Comparison of ENCODE assay signal across 1 cellular context in genomic region chr20:64083380-64084208, GRCh38.
TF ChIP-seq lines count a peak whose summit lies in the region.

No MANE protein-coding gene starts in this region.

TF ChIP-seq in HEK293, 187 proteins besides CTCF, POLR2A, EP300 and RAD21 (continued from another document and continues in another):
- no peak for TF ChIP-seq ZNF521 (tag by site-specific recombination; IDR thresholded peaks at IDR 0.05)
- no peak for TF ChIP-seq ZNF670 (tag by site-specific recombination; IDR thresholded peaks at IDR 0.05; ENCODE audit: low read depth)
- TF ChIP-seq, protein P1, sequence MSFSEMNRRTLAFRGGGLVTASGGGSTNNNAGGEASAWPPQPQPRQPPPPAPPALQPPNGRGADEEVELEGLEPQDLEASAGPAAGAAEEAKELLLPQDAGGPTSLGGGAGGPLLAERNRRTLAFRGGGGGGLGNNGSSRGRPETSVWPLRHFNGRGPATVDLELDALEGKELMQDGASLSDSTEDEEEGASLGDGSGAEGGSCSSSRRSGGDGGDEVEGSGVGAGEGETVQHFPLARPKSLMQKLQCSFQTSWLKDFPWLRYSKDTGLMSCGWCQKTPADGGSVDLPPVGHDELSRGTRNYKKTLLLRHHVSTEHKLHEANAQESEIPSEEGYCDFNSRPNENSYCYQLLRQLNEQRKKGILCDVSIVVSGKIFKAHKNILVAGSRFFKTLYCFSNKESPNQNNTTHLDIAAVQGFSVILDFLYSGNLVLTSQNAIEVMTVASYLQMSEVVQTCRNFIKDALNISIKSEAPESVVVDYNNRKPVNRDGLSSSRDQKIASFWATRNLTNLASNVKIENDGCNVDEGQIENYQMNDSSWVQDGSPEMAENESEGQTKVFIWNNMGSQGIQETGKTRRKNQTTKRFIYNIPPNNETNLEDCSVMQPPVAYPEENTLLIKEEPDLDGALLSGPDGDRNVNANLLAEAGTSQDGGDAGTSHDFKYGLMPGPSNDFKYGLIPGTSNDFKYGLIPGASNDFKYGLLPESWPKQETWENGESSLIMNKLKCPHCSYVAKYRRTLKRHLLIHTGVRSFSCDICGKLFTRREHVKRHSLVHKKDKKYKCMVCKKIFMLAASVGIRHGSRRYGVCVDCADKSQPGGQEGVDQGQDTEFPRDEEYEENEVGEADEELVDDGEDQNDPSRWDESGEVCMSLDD (tag by site-specific recombination; IDR thresholded peaks at IDR 0.05), result peak; percentile 87
- peak; percentile 47; the same call in 1 of the 2 replicates for TF ChIP-seq ZIC2 (tag by site-specific recombination; IDR thresholded peaks at IDR 0.05)
- no peak for TF ChIP-seq TRIM28 (IDR thresholded peaks at IDR 0.05; ENCODE audit: borderline replicate concordance, low read length)
- TF ChIP-seq ZNF837 (tag by site-specific recombination; IDR thresholded peaks at IDR 0.05), result no peak
- TF ChIP-seq MYNN (tag by site-specific recombination; IDR thresholded peaks at IDR 0.05; ENCODE audit: borderline replicate concordance), result no peak
- TF ChIP-seq SP2 (tag by site-specific recombination; IDR thresholded peaks at IDR 0.05), result peak; percentile 90
- TF ChIP-seq KLF8 (tag by site-specific recombination; IDR thresholded peaks at IDR 0.05), result peak; percentile 77
- TF ChIP-seq ZNF114 (tag by site-specific recombination; IDR thresholded peaks at IDR 0.05), result no peak
- TF ChIP-seq SP7 (tag by site-specific recombination; IDR thresholded peaks at IDR 0.05), result peak; percentile 53; the same call in 1 of the 2 replicates
- TF ChIP-seq ZNF404 (tag by site-specific recombination; IDR thresholded peaks at IDR 0.05), result no peak
- TF ChIP-seq ZNF596 (tag by site-specific recombination; IDR thresholded peaks at IDR 0.05), result 0 out of 2 replicates have a peak, but pooled peaks have one; percentile 5
- no peak for TF ChIP-seq ZNF416 (tag by site-specific recombination; IDR thresholded peaks at IDR 0.05)
- TF ChIP-seq, protein P2, sequence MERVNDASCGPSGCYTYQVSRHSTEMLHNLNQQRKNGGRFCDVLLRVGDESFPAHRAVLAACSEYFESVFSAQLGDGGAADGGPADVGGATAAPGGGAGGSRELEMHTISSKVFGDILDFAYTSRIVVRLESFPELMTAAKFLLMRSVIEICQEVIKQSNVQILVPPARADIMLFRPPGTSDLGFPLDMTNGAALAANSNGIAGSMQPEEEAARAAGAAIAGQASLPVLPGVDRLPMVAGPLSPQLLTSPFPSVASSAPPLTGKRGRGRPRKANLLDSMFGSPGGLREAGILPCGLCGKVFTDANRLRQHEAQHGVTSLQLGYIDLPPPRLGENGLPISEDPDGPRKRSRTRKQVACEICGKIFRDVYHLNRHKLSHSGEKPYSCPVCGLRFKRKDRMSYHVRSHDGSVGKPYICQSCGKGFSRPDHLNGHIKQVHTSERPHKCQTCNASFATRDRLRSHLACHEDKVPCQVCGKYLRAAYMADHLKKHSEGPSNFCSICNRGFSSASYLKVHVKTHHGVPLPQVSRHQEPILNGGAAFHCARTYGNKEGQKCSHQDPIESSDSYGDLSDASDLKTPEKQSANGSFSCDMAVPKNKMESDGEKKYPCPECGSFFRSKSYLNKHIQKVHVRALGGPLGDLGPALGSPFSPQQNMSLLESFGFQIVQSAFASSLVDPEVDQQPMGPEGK (tag by site-specific recombination; IDR thresholded peaks at IDR 0.05), result peak; percentile 52; the same call in 1 of the 2 replicates
- TF ChIP-seq ZNF302 (tag by site-specific recombination; IDR thresholded peaks at IDR 0.05; ENCODE audit: low read depth), result no peak
- no peak for TF ChIP-seq ZNF266 (tag by site-specific recombination; IDR thresholded peaks at IDR 0.05; ENCODE audit: low read depth)
- TF ChIP-seq ZNF292 (tag by site-specific recombination; IDR thresholded peaks at IDR 0.05; ENCODE audit: borderline replicate concordance, low read depth), result no peak
- peak; percentile 47; the same call in 1 of the 2 replicates for TF ChIP-seq ZBTB17 (tag by site-specific recombination; IDR thresholded peaks at IDR 0.05)
- TF ChIP-seq ZNF394 (tag by site-specific recombination; IDR thresholded peaks at IDR 0.05; ENCODE audit: borderline replicate concordance), result no peak; the same call in 1 of the 2 replicates
- no peak for TF ChIP-seq MZF1 (tag by site-specific recombination; IDR thresholded peaks at IDR 0.05; ENCODE audit: borderline replicate concordance)
- no peak for TF ChIP-seq ZNF112 (tag by site-specific recombination; IDR thresholded peaks at IDR 0.05)
- TF ChIP-seq ZNF623 (tag by site-specific recombination; IDR thresholded peaks at IDR 0.05), result no peak
- peak; percentile 39; the same call in 1 of the 2 replicates for TF ChIP-seq ZXDB (tag by site-specific recombination; IDR thresholded peaks at IDR 0.05)
- peak; percentile 52; the same call in 1 of the 2 replicates for TF ChIP-seq BCL11B (tag by site-specific recombination; IDR thresholded peaks at IDR 0.05; ENCODE audit: low read depth)
- peak; percentile 52 for TF ChIP-seq ZFHX2 (tag by site-specific recombination; conservative IDR thresholded peaks at IDR 0.05)
- no peak for TF ChIP-seq ZNF558 (tag by site-specific recombination; IDR thresholded peaks at IDR 0.05)
- no peak for TF ChIP-seq EGR2 (tag by site-specific recombination; IDR thresholded peaks at IDR 0.05; ENCODE audit: low read depth)
- TF ChIP-seq SCRT1 (tag by site-specific recombination; IDR thresholded peaks at IDR 0.05; ENCODE audit: borderline replicate concordance), result no peak
- no peak for TF ChIP-seq ZNF791 (tag by site-specific recombination; IDR thresholded peaks at IDR 0.05)
- TF ChIP-seq ZBTB20 (tag by site-specific recombination; IDR thresholded peaks at IDR 0.05), result peak; percentile 74; the same call in 1 of the 2 replicates
- TF ChIP-seq ZNF335 (tag by site-specific recombination; conservative IDR thresholded peaks at IDR 0.05), result peak; percentile 78
- no peak for TF ChIP-seq ZNF214 (tag by site-specific recombination; IDR thresholded peaks at IDR 0.05; ENCODE audit: borderline replicate concordance)
- TF ChIP-seq, protein P3, sequence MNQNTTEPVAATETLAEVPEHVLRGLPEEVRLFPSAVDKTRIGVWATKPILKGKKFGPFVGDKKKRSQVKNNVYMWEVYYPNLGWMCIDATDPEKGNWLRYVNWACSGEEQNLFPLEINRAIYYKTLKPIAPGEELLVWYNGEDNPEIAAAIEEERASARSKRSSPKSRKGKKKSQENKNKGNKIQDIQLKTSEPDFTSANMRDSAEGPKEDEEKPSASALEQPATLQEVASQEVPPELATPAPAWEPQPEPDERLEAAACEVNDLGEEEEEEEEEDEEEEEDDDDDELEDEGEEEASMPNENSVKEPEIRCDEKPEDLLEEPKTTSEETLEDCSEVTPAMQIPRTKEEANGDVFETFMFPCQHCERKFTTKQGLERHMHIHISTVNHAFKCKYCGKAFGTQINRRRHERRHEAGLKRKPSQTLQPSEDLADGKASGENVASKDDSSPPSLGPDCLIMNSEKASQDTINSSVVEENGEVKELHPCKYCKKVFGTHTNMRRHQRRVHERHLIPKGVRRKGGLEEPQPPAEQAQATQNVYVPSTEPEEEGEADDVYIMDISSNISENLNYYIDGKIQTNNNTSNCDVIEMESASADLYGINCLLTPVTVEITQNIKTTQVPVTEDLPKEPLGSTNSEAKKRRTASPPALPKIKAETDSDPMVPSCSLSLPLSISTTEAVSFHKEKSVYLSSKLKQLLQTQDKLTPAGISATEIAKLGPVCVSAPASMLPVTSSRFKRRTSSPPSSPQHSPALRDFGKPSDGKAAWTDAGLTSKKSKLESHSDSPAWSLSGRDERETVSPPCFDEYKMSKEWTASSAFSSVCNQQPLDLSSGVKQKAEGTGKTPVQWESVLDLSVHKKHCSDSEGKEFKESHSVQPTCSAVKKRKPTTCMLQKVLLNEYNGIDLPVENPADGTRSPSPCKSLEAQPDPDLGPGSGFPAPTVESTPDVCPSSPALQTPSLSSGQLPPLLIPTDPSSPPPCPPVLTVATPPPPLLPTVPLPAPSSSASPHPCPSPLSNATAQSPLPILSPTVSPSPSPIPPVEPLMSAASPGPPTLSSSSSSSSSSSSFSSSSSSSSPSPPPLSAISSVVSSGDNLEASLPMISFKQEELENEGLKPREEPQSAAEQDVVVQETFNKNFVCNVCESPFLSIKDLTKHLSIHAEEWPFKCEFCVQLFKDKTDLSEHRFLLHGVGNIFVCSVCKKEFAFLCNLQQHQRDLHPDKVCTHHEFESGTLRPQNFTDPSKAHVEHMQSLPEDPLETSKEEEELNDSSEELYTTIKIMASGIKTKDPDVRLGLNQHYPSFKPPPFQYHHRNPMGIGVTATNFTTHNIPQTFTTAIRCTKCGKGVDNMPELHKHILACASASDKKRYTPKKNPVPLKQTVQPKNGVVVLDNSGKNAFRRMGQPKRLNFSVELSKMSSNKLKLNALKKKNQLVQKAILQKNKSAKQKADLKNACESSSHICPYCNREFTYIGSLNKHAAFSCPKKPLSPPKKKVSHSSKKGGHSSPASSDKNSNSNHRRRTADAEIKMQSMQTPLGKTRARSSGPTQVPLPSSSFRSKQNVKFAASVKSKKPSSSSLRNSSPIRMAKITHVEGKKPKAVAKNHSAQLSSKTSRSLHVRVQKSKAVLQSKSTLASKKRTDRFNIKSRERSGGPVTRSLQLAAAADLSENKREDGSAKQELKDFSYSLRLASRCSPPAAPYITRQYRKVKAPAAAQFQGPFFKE (tag by site-specific recombination; IDR thresholded peaks at IDR 0.05; ENCODE audit: borderline replicate concordance), result no peak
- TF ChIP-seq ZNF140 (tag by site-specific recombination; IDR thresholded peaks at IDR 0.05), result no peak
- TF ChIP-seq FEZF1 (tag by site-specific recombination; IDR thresholded peaks at IDR 0.05), result peak; percentile 74
- no peak for TF ChIP-seq PRDM1 (tag by site-specific recombination; IDR thresholded peaks at IDR 0.05)
- no peak for TF ChIP-seq ZFP69B (tag by site-specific recombination; IDR thresholded peaks at IDR 0.05)
- TF ChIP-seq ZNF555 (tag by site-specific recombination; conservative IDR thresholded peaks at IDR 0.05), result no peak
- TF ChIP-seq ZNF664 (tag by site-specific recombination; IDR thresholded peaks at IDR 0.05), result no peak
- peak; percentile 93 for TF ChIP-seq IKZF3 (tag by site-specific recombination; IDR thresholded peaks at IDR 0.05)
- TF ChIP-seq ZNF146 (tag by site-specific recombination; IDR thresholded peaks at IDR 0.05), result no peak
- no peak for TF ChIP-seq PRDM6 (tag by site-specific recombination; IDR thresholded peaks at IDR 0.05)
- TF ChIP-seq ZBTB11 (tag by site-specific recombination; conservative IDR thresholded peaks at IDR 0.05; ENCODE audit: low read depth), result no peak
- TF ChIP-seq KLF17 (tag by site-specific recombination; IDR thresholded peaks at IDR 0.05), result no peak; the same call in none of the 2 replicates
- TF ChIP-seq ZNF175 (tag by site-specific recombination; IDR thresholded peaks at IDR 0.05), result no peak
- TF ChIP-seq ZNF18 (tag by site-specific recombination; IDR thresholded peaks at IDR 0.05), result no peak
- TF ChIP-seq ZNF37A (tag by site-specific recombination; IDR thresholded peaks at IDR 0.05), result no peak
- no peak for TF ChIP-seq ZNF23 (tag by site-specific recombination; IDR thresholded peaks at IDR 0.05; ENCODE audit: borderline replicate concordance)
- TF ChIP-seq ZNF184 (tag by site-specific recombination; IDR thresholded peaks at IDR 0.05), result no peak
- TF ChIP-seq GLIS1 (tag by site-specific recombination; IDR thresholded peaks at IDR 0.05), result peak; percentile 97
